Comparison of ENCODE assay signal across 1 cellular context in the genomic region with DNA sequence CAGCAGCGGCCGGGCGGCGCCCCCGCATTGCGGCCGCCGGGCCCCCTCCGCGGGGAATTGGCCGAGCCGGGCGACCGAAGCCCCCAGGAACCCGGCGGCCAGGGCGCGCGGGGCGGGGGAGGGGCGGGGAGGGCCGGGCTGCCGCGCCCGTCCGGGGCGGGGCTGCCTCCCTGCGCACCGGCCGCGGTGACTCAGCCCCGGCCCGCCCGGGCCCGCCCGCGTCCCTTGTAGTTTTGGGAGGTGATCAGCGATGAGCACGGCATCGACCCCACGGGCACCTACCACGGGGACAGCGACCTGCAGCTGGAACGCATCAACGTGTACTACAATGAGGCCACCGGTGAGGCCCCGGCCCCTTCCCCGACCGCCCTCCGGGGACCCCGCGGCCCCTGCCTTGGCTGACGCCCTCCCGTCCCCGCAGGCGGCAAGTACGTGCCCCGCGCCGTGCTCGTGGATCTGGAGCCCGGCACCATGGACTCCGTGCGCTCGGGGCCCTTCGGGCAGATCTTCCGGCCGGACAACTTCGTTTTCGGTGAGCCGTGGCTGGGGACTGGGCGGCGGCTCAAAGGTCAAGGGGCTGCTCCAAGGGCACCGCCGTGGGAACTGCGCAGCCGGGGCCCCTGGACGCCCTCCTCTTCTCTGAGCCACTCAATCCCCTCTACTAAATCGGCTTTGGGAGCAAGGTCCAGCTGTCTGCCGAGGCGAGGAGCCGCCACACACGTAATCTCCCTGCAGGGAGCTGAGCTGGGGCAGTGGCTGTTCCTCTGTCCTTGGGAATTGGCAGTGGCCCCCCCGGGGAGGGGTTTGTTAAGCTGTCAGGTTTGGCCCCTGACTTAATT.
TF ChIP-seq lines count a peak whose summit lies in the region.

No MANE protein-coding gene starts in this region.

TF ChIP-seq in GM23338, 12 proteins besides CTCF, POLR2A, EP300 and RAD21 (continued from another document):
- TF ChIP-seq ZNF462 (CRISPR knock-in tag; IDR thresholded peaks at IDR 0.05) (no peak), STAT1 (IDR thresholded peaks at IDR 0.05; ENCODE audit: unreplicated experiment) (no peak), EZH2 (IDR thresholded peaks at IDR 0.05; ENCODE audit: low read depth, unreplicated experiment) (no peak), REST (IDR thresholded peaks at IDR 0.05; ENCODE audit: unreplicated experiment) (no peak), ZNF331 (CRISPR knock-in tag; IDR thresholded peaks at IDR 0.05; ENCODE audit: low read depth) (no peak), JUNB (IDR thresholded peaks at IDR 0.05; ENCODE audit: unreplicated experiment) (no peak)
